In genomic region chr11:36974771-36975170, GRCh38 we compare ENCODE assay signal across 34 cellular contexts.
"Had no signal": no experiment of that assay in that cellular context is flagged by ENCODE, and none has a peak within 500 bp of the region (broad histone marks: within the 10 kb centered on the region; RNA-seq: fewer than 3 reads in every experiment).

No MANE protein-coding gene starts in this region.

- H3K36me3 ChIP-seq: MG63 had no signal

- H3K27me3 ChIP-seq: MG63 had no signal

- DNase-seq: Karpas-422, Kasumi-1, MG63, MM.1S, MV-4-11, NCI-H1048, NCI-H1092, NCI-H1092 treated with DMSO at 0.1 percent for 48 hours, NCI-H1105, NCI-H1105 treated with DMSO at 0.1 percent for 48 hours, NCI-H1417, NCI-H1417 treated with DMSO at 0.1 percent for 48 hours, NCI-H1436, NCI-H1436 treated with DMSO at 0.1 percent for 48 hours, NCI-H146, NCI-H1694, NCI-H1694 treated with DMSO at 0.1 percent for 48 hours, NCI-H187, NCI-H187 treated with DMSO at 0.1 percent for 48 hours, NCI-H1930, NCI-H2029, NCI-H2029 treated with DMSO at 0.1 percent for 48 hours, NCI-H2081, NCI-H2081 treated with DMSO at 0.1 percent for 48 hours, NCI-H2107, NCI-H2171, NCI-H2171 treated with DMSO at 0.1 percent for 48 hours, NCI-H2227 treated with DMSO at 0.1 percent for 48 hours, NCI-H226, NCI-H345, NCI-H446, NCI-H446 treated with DMSO at 0.1 percent for 48 hours, NCI-H510A had no signal

- H3K27ac ChIP-seq: KMS-11 had no signal

- H3K4me3 ChIP-seq: MG63 had no signal

- H3K9me3 ChIP-seq: MG63 had no signal
